ENCODE assay signal across 8 cellular contexts in genomic region chr16:29203046-29203932, GRCh38.
DNase-seq lines count a peak whose midpoint lies in the region; ATAC-seq, FAIRE-seq and TF ChIP-seq lines count a peak whose summit lies in the region.
"Not testable (repeated sequence)": the region's sequence is repeated elsewhere in the genome, so short reads cannot be mapped to it uniquely, and the experiment has no call there.

No MANE protein-coding gene starts in this region.

- H3K27me3 ChIP-seq in breast epithelium; left ventricle myocardium inferior (ENCODE audit: low read depth); pancreas; suprapubic skin; vagina: not testable (repeated sequence)

- H3K36me3 ChIP-seq in breast epithelium, left ventricle myocardium inferior, pancreas, suprapubic skin, vagina: not testable (repeated sequence)

- TF ChIP-seq CTCF in breast epithelium (IDR thresholded peaks at IDR 0.05); left ventricle myocardium inferior (IDR thresholded peaks at IDR 0.05; ENCODE audit: borderline replicate concordance); natural killer cell (IDR thresholded peaks at IDR 0.05); pancreas (IDR thresholded peaks at IDR 0.05); suprapubic skin (IDR thresholded peaks at IDR 0.05); vagina (IDR thresholded peaks at IDR 0.05): not testable (repeated sequence)

- H3K4me1 Mint-ChIP-seq in natural killer cell = not testable (repeated sequence)

- FAIRE-seq in pancreas (lab: Jason Lieb, UNC) = not testable (repeated sequence)

- not testable (repeated sequence) for H3K27ac Mint-ChIP-seq in natural killer cell

- not testable (repeated sequence) for H3K27me3 Mint-ChIP-seq in natural killer cell (ENCODE audit: low read depth in 2 of 2)

- not testable (repeated sequence) for TF ChIP-seq EP300 in suprapubic skin (IDR thresholded peaks at IDR 0.05)

- WGBS in pancreas, 2 donors = 74 to 79% methylated on average over 26 to 30 of the region's 30 CpGs
- 86% methylated on average over 23 of the region's 30 CpGs for WGBS in suprapubic skin

- not testable (repeated sequence) for H3K9me3 ChIP-seq in breast epithelium; left ventricle myocardium inferior (replicated peaks); pancreas; suprapubic skin; vagina

- not testable (repeated sequence) for TF ChIP-seq POLR2A in breast epithelium (IDR thresholded peaks at IDR 0.05); suprapubic skin (IDR thresholded peaks at IDR 0.05); vagina (IDR thresholded peaks at IDR 0.05)

- not testable (repeated sequence) for H3K9me3 Mint-ChIP-seq in natural killer cell

- intact Hi-C loops in breast epithelium (cut with DNase I; ENCODE audit: low total_unique reads); left ventricle myocardium inferior (cut with micrococcal nuclease); natural killer cell (cut with micrococcal nuclease); pancreas (cut with DNase I); vagina (cut with DNase I): not testable (repeated sequence)

- H3K4me3 Mint-ChIP-seq in natural killer cell = not testable (repeated sequence)

- peak; percentile 58 for ATAC-seq in left lobe of liver
- ATAC-seq in natural killer cell, pancreas: not testable (repeated sequence)

- not testable (repeated sequence) for H3K4me3 ChIP-seq in breast epithelium, left ventricle myocardium inferior, pancreas, suprapubic skin, vagina

- H3K36me3 Mint-ChIP-seq in natural killer cell = not testable (repeated sequence)

- DNase-seq in activated CD8-positive, alpha-beta memory T cell treated with anti-CD3 and anti-CD28 coated beads, Interleukin-2, amount 50 U/mL, for 48 hours = peak; percentile 26
- peak in 1 of 2 donors; percentile 31 for DNase-seq in breast epithelium (ENCODE audit: low spot score in 2 of 2)
- DNase-seq in left ventricle myocardium inferior = not testable (repeated sequence)
- DNase-seq in left lobe of liver (ENCODE audit: low spot score) = peak; percentile 64
- peak; percentile 2 for DNase-seq in natural killer cell
- peak in 2 of 6 donors; percentile 8 to 65 for DNase-seq in pancreas
- peak; percentile 54 to 76 for DNase-seq in suprapubic skin (ENCODE audit: low spot score in 2 of 2)
- peak; percentile 81 to 85 for DNase-seq in vagina (ENCODE audit: extremely low spot score in 2 of 2)

- H3K4me1 ChIP-seq in breast epithelium, pancreas: not testable (repeated sequence)
- H3K4me1 ChIP-seq in left ventricle myocardium inferior (peaks cover 19% of the 10 kb centered on the region), suprapubic skin (peaks cover 34% of the 10 kb centered on the region), vagina (peaks cover 38% of the 10 kb centered on the region)

- peak overlapping the region; percentile 61 to 81 for H3K27ac ChIP-seq in breast epithelium
- peak overlapping the region; percentile 77 for H3K27ac ChIP-seq in left ventricle myocardium inferior (replicated peaks)
- H3K27ac ChIP-seq in pancreas = peak overlapping the region in 3 of 4 donors; percentile 35 to 68 (median 63)
- H3K27ac ChIP-seq in suprapubic skin = peak overlapping the region; percentile 51
- H3K27ac ChIP-seq in vagina = peak overlapping the region; percentile 93
